Comparison of ENCODE assay signal across 20 cellular contexts in the genomic region with DNA sequence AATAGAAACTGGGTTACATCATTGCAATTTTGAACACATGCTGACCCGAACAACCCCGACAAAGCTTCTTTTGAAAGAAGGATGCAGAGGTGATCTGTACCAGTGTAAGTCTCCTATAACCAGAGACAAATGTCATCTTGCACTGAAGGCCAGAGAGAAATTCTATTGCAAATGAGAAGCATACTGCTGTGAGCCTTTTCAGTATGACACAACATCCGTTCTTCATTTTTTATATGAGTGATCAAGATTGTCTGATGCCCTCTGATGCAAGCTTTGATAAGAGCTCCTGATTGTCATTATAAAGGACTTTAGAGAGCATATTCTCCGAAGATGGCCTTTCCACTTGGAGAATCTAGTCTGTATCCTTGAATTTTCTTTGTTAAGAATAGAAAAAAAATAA. TPM values are rescaled to one million over a fixed set of nuclear protein-coding genes. Genes with fewer than 3 reads are reported as not detected.
"Had no signal": no experiment of that assay in that cellular context is flagged by ENCODE, and none has a peak within 500 bp of the region (broad histone marks: within the 10 kb centered on the region; RNA-seq: fewer than 3 reads in every experiment).

No MANE protein-coding gene starts in this region.

- ATAC-seq: activated naive CD4-positive, alpha-beta T cell treated with anti-CD3 and anti-CD28 coated beads, Interleukin-2, amount 50 U/mL, for 72 hours; body of pancreas; gastrocnemius medialis; left lung; right cardiac atrium; stimulated activated naive CD8-positive, alpha-beta T cell treated with anti-CD3 and anti-CD28 coated beads, Interleukin-15, Interleukin-2, amounts not matched to agents 100 U/mL and 50 U/mL, for 24 hours had no signal

- FAIRE-seq: keratinocyte had no signal

- H3K4me1 ChIP-seq: gastrocnemius medialis had no signal

- DNase-seq: activated CD4-positive, alpha-beta T cell treated with anti-CD3 and anti-CD28 coated beads, Interleukin-2, amount 10 ng/mL, durations not matched to agents 7 days and 5 days; activated effector memory CD4-positive, alpha-beta T cell treated with anti-CD3 and anti-CD28 coated beads, Interleukin-2, amount 50 U/mL, for 16 hours; activated T-cell treated with anti-CD3 and anti-CD28 coated beads, Interleukin-2, amount 50 U/mL, for 24 hours; amniotic stem cell; body of pancreas; cortex of kidney; effector CD8-positive, alpha-beta T cell; gastrocnemius medialis; left lung; mesenchymal stem cell; nucleus accumbens; right cardiac atrium; stimulated activated CD4-positive, alpha-beta T cell treated with anti-CD3 and anti-CD28 coated beads, Interleukin-1b, Interleukin-23, amount 100 ng/mL, for 48 hours; stimulated activated naive CD8-positive, alpha-beta T cell treated with anti-CD3 and anti-CD28 coated beads, Interleukin-15, Interleukin-2, amounts not matched to agents 100 U/mL and 50 U/mL, for 24 hours; T-helper 9 cell; WERI-Rb-1 had no signal

- H3K36me3 ChIP-seq: gastrocnemius medialis, left lung, thoracic aorta, WERI-Rb-1 had no signal

- H3K9me3 ChIP-seq: body of pancreas, gastrocnemius medialis, left lung, thoracic aorta had no signal

- H3K27me3 ChIP-seq: body of pancreas, gastrocnemius medialis, left lung had no signal

- H3K4me3 ChIP-seq: body of pancreas, gastrocnemius medialis, left lung, thoracic aorta had no signal

- H3K27ac ChIP-seq: body of pancreas, gastrocnemius medialis, thoracic aorta, WERI-Rb-1 had no signal

RNA-seq across cellular contexts. Expression of a gene that starts 36.9 kb away (rescaled TPM):
- total RNA-seq: activated CD4-positive, alpha-beta T cell treated with anti-CD3 and anti-CD28 coated beads, Interleukin-2, amount 10 ng/mL, durations not matched to agents 7 days and 5 days; activated naive CD4-positive, alpha-beta T cell treated with anti-CD3 and anti-CD28 coated beads, Interleukin-2, amount 50 U/mL, for 72 hours; natural killer cell treated with Interleukin-12 subunit alpha and Interleukin-12 subunit beta and Interleukin-15 and Interleukin-18, amount 100 ng/mL, for 72 hours had no signal
